Comparison of ENCODE assay signal across 1 cellular context in genomic region chr6:164692772-164693171, GRCh38.
TF ChIP-seq lines count a peak whose summit lies in the region.

No MANE protein-coding gene starts in this region.

TF ChIP-seq in GM23338, 12 proteins besides CTCF, POLR2A, EP300 and RAD21 (continued from another document):
- TF ChIP-seq, protein P1, sequence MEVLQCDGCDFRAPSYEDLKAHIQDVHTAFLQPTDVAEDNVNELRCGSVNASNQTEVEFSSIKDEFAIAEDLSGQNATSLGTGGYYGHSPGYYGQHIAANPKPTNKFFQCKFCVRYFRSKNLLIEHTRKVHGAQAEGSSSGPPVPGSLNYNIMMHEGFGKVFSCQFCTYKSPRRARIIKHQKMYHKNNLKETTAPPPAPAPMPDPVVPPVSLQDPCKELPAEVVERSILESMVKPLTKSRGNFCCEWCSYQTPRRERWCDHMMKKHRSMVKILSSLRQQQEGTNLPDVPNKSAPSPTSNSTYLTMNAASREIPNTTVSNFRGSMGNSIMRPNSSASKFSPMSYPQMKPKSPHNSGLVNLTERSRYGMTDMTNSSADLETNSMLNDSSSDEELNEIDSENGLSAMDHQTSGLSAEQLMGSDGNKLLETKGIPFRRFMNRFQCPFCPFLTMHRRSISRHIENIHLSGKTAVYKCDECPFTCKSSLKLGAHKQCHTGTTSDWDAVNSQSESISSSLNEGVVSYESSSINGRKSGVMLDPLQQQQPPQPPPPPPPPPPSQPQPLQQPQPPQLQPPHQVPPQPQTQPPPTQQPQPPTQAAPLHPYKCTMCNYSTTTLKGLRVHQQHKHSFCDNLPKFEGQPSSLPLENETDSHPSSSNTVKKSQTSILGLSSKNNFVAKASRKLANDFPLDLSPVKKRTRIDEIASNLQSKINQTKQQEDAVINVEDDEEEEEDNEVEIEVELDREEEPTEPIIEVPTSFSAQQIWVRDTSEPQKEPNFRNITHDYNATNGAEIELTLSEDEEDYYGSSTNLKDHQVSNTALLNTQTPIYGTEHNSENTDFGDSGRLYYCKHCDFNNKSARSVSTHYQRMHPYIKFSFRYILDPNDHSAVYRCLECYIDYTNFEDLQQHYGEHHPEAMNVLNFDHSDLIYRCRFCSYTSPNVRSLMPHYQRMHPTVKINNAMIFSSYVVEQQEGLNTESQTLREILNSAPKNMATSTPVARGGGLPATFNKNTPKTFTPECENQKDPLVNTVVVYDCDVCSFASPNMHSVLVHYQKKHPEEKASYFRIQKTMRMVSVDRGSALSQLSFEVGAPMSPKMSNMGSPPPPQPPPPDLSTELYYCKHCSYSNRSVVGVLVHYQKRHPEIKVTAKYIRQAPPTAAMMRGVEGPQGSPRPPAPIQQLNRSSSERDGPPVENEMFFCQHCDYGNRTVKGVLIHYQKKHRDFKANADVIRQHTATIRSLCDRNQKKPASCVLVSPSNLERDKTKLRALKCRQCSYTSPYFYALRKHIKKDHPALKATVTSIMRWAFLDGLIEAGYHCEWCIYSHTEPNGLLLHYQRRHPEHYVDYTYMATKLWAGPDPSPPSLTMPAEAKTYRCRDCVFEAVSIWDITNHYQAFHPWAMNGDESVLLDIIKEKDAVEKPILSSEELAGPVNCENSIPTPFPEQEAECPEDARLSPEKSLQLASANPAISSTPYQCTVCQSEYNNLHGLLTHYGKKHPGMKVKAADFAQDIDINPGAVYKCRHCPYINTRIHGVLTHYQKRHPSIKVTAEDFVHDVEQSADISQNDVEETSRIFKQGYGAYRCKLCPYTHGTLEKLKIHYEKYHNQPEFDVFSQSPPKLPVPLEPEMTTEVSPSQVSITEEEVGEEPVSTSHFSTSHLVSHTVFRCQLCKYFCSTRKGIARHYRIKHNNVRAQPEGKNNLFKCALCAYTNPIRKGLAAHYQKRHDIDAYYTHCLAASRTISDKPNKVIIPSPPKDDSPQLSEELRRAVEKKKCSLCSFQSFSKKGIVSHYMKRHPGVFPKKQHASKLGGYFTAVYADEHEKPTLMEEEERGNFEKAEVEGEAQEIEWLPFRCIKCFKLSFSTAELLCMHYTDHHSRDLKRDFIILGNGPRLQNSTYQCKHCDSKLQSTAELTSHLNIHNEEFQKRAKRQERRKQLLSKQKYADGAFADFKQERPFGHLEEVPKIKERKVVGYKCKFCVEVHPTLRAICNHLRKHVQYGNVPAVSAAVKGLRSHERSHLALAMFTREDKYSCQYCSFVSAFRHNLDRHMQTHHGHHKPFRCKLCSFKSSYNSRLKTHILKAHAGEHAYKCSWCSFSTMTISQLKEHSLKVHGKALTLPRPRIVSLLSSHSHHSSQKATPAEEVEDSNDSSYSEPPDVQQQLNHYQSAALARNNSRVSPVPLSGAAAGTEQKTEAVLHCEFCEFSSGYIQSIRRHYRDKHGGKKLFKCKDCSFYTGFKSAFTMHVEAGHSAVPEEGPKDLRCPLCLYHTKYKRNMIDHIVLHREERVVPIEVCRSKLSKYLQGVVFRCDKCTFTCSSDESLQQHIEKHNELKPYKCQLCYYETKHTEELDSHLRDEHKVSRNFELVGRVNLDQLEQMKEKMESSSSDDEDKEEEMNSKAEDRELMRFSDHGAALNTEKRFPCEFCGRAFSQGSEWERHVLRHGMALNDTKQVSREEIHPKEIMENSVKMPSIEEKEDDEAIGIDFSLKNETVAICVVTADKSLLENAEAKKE (CRISPR knock-in tag; IDR thresholded peaks at IDR 0.05): no peak
- no peak for TF ChIP-seq ZNF114 (CRISPR knock-in tag; IDR thresholded peaks at IDR 0.05)
- no peak for TF ChIP-seq ZNF331 (CRISPR knock-in tag; IDR thresholded peaks at IDR 0.05; ENCODE audit: low read depth)
- no peak for TF ChIP-seq POLR2AphosphoS5 (IDR thresholded peaks at IDR 0.05; ENCODE audit: low read depth)
